Comparison of ENCODE assay signal across 8 cellular contexts in the genomic region with DNA sequence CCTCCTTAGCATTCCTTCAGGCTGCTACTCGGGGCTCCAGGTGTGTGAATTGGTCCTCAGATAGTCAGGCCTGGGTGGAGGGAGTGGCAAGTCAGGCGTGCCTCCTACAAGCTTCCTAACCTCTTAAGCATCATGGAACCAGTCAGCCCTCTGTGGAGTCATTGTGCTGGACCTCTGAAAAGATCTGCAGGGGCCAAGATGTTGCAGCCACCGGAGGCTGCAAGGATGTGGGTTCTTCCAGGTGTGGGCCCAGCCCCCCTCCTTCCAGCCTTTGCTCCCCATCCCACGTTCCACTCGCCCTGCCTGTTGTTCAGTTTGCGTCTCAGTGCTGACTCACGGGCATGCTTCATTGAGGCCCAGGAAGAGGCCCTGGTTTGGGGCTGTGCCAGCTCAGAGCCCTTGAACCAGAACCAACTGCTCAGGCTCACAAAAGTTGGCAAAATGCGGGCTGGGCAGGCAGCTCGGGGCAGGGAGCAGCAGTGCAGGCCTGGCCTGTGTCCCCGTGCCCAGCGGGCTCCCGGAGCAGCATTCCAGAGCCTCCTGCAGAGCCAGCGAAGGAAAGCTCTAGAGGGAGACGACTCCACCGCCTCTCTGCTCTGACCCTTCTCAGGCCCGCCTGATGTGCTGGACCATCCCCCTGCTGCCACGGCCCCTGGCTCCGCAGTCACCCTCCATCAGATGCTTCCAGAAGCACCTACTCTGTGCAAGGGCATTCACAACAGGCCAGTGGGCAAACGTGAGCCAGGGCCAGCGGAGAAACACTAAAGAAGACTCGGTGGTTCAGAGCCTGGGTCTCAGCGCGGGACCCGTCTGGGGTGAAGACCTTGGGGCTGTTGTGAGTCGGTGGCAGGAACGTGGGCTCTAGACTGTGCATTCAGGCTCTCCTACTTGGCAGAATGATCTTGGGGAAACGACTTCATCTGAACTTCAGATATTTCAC. TPM values are rescaled to one million over a fixed set of nuclear protein-coding genes. Genes with fewer than 3 reads are reported as not detected.
DNase-seq lines count a peak whose midpoint lies in the region; ATAC-seq and TF ChIP-seq lines count a peak whose summit lies in the region.

No MANE protein-coding gene starts in this region.

- TF ChIP-seq CTCF in lower lobe of right lung (IDR thresholded peaks at IDR 0.05) (no peak), GM13977 (IDR thresholded peaks at IDR 0.05; ENCODE audit: extremely low read depth, insufficient read depth, missing control alignments) (no peak)

- H3K36me3 Mint-ChIP-seq in activated CD4-positive, alpha-beta T cell treated with anti-CD3 and anti-CD28 coated beads, Interleukin-2, amount 10 ng/mL, durations not matched to agents 24 days and 14 days (ENCODE audit: low read depth) = peaks cover 19% of the 10 kb centered on the region

- peak overlapping the region; percentile 84 for H3K4me3 Mint-ChIP-seq in activated CD4-positive, alpha-beta T cell treated with anti-CD3 and anti-CD28 coated beads, Interleukin-2, amount 10 ng/mL, durations not matched to agents 24 days and 14 days

- H3K27me3 ChIP-seq in lower lobe of right lung (ENCODE audit: low read depth) = no peaks in the 10 kb centered on the region

- peak; percentile 40 for ATAC-seq in GM18868 (IDR thresholded peaks at IDR 0.05; ENCODE audit: unreplicated experiment)
- peak; percentile 71 to 80 for ATAC-seq in lower lobe of right lung

- peak; percentile 59 for DNase-seq in NCI-H1092 treated with DMSO at 0.1 percent for 48 hours (lab: John Stamatoyannopoulos, UW)
- peak; percentile 84 for DNase-seq in activated CD4-positive, alpha-beta T cell treated with anti-CD3 and anti-CD28 coated beads, Interleukin-2, amount 10 ng/mL, durations not matched to agents 24 days and 14 days
- DNase-seq in cerebellum (ENCODE audit: low spot score) = peak; percentile 88
- peak; percentile 92 for DNase-seq in lower lobe of right lung
- peak; percentile 46 for DNase-seq in stimulated activated CD8-positive, alpha-beta memory T cell treated with anti-CD3 and anti-CD28 coated beads, Interleukin-12 subunit alpha, Interleukin-12 subunit beta, amount 100 ng/mL, for 1 hour (ENCODE audit: low read depth)
- DNase-seq in GM13977 (ENCODE audit: low spot score) = no peak
- DNase-seq in 8988T = no peak

- H3K27ac ChIP-seq in lower lobe of right lung = peak overlapping the region; percentile 74

- intact Hi-C loops in activated CD4-positive, alpha-beta T cell treated with anti-CD3 and anti-CD28 coated beads, Interleukin-2, amount 10 ng/mL, durations not matched to agents 24 days and 14 days (cut with micrococcal nuclease) = loop anchor here (1.0 to 2.0 kb wide), 3 partner anchors 11 to 44 kb away; no protein-coding TSS in a partner anchor
- intact Hi-C loops in lower lobe of right lung (cut with DNase I) = no loop called here

- H3K27ac Mint-ChIP-seq in activated CD4-positive, alpha-beta T cell treated with anti-CD3 and anti-CD28 coated beads, Interleukin-2, amount 10 ng/mL, durations not matched to agents 24 days and 14 days = peak overlapping the region; percentile 95

- H3K4me3 ChIP-seq in lower lobe of right lung = no peak overlapping the region

- H3K4me1 ChIP-seq in lower lobe of right lung = peaks cover 83% of the 10 kb centered on the region

- peaks cover 74% of the 10 kb centered on the region for H3K4me1 Mint-ChIP-seq in activated CD4-positive, alpha-beta T cell treated with anti-CD3 and anti-CD28 coated beads, Interleukin-2, amount 10 ng/mL, durations not matched to agents 24 days and 14 days

- H3K36me3 ChIP-seq in lower lobe of right lung = no peaks in the 10 kb centered on the region

- in situ Hi-C loops in GM13977 (cut with MboI; ENCODE audit: low pct_unique_long_range_greater_than_20kb, low sequenced_read_pairs, unreplicated experiment) = loop anchor here (10.0 kb wide), 1 partner anchor 114 kb away; a partner anchor contains a TSS

- no peaks in the 10 kb centered on the region for H3K9me3 Mint-ChIP-seq in activated CD4-positive, alpha-beta T cell treated with anti-CD3 and anti-CD28 coated beads, Interleukin-2, amount 10 ng/mL, durations not matched to agents 24 days and 14 days

- H3K9me3 ChIP-seq in lower lobe of right lung = no peaks in the 10 kb centered on the region

- H3K27me3 Mint-ChIP-seq in activated CD4-positive, alpha-beta T cell treated with anti-CD3 and anti-CD28 coated beads, Interleukin-2, amount 10 ng/mL, durations not matched to agents 24 days and 14 days = no peaks in the 10 kb centered on the region

RNA-seq across cellular contexts. Expression of a gene that starts 7.5 kb away (rescaled TPM):
- total RNA-seq in activated CD4-positive, alpha-beta T cell treated with anti-CD3 and anti-CD28 coated beads, Interleukin-2, amount 10 ng/mL, durations not matched to agents 24 days and 14 days = 0.09 and 0.24 TPM in 2 replicates
- 1.00 TPM for total RNA-seq in cerebellum
- total RNA-seq in lower lobe of right lung = 13.2 TPM

RNA-seq across cellular contexts. Expression of a gene that starts 39.3 kb away (rescaled TPM):
- total RNA-seq in activated CD4-positive, alpha-beta T cell treated with anti-CD3 and anti-CD28 coated beads, Interleukin-2, amount 10 ng/mL, durations not matched to agents 24 days and 14 days = 14.3 and 16.5 TPM in 2 replicates
- total RNA-seq in cerebellum (38.5 TPM), lower lobe of right lung (10.4 TPM)

Comparison
In these comparisons a context has a peak if more than half of its experiments do, and no peak if none do; other contexts are left out.
1. DNase-seq: peak in NCI-H1092 treated with DMSO at 0.1 percent for 48 hours (single experiment), activated CD4-positive, alpha-beta T cell treated with anti-CD3 and anti-CD28 coated beads, Interleukin-2, amount 10 ng/mL, durations not matched to agents 24 days and 14 days (single experiment), cerebellum (single experiment), lower lobe of right lung (single experiment) and stimulated activated CD8-positive, alpha-beta memory T cell treated with anti-CD3 and anti-CD28 coated beads, Interleukin-12 subunit alpha, Interleukin-12 subunit beta, amount 100 ng/mL, for 1 hour (single experiment); none in GM13977 (single experiment) and 8988T (single experiment).